ENCODE assay signal across 11 cellular contexts in the genomic region with DNA sequence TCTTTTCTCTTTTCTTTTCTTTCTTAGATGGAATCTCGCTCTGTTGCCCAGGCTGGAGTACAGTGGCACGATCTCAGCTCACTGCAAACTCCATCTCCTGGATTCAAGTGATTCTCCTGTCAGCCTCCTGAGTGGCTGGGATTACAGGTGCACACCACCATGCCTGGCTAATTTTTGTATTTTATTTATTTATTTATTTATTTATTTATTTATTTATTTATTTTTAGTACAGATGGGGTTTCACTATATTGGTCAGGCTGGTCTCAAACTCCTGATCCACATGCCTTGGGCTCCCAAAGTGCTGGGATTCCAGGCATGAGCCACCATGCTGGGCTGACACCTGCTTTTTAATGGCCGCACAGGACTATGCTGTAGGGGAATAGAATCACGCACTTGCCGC. TPM values are rescaled to one million over a fixed set of nuclear protein-coding genes. Genes with fewer than 3 reads are reported as not detected.
"Had no signal": no experiment of that assay in that cellular context is flagged by ENCODE, and none has a peak within 500 bp of the region (broad histone marks: within the 10 kb centered on the region; RNA-seq: fewer than 3 reads in every experiment).

No MANE protein-coding gene starts in this region.

RNA-seq across cellular contexts. Expression of gene GPR78, which starts 3.6 kb away (rescaled TPM):
- total RNA-seq: colonic mucosa, dermis blood vessel endothelial cell, dermis microvascular lymphatic vessel endothelial cell, endothelial cell of umbilical vein, epithelial cell of proximal tubule, esophagus muscularis mucosa, foreskin keratinocyte, gastrocnemius medialis, gastroesophageal sphincter, glomerular endothelial cell had no signal
- polyA plus RNA-seq: endothelial cell of umbilical vein, foreskin keratinocyte, heart left ventricle had no signal

RNA-seq across cellular contexts. Expression of gene CPZ, which starts 16.0 kb away (rescaled TPM):
- total RNA-seq: dermis blood vessel endothelial cell, dermis microvascular lymphatic vessel endothelial cell, endothelial cell of umbilical vein, foreskin keratinocyte, gastrocnemius medialis had no signal
- polyA plus RNA-seq: endothelial cell of umbilical vein, foreskin keratinocyte had no signal
